Comparison of ENCODE assay signal across 8 cellular contexts in genomic region chr20:20018366-20018765, GRCh38. TPM values are rescaled to one million over a fixed set of nuclear protein-coding genes. Genes with fewer than 3 reads are reported as not detected.
DNase-seq lines count a peak whose midpoint lies in the region; ATAC-seq and TF ChIP-seq lines count a peak whose summit lies in the region.

No MANE protein-coding gene starts in this region.

- H3K27ac ChIP-seq in ACC112 (ENCODE audit: low read depth, low read length) (no peak overlapping the region), IMR-90 (ENCODE audit: insufficient read depth, low read length) (no peak overlapping the region), body of pancreas (peak overlapping the region in 1 of 4 donors; percentile 79)

- H3K27me3 Mint-ChIP-seq in MCF 10A (ENCODE audit: insufficient read depth, unreplicated experiment), result no peaks in the 10 kb centered on the region

- no peak overlapping the region for H2BK120ac ChIP-seq in IMR-90 (ENCODE audit: low read depth, low read length)

- no peak overlapping the region; the same call in 1 of the 2 replicates for H3K9ac ChIP-seq in IMR-90 (ENCODE audit: low read depth, low read length)
- H3K9ac ChIP-seq in mucosa of stomach (ENCODE audit: low read length), result peak overlapping the region; percentile 83

- intact Hi-C loops in IMR-90 (cut with micrococcal nuclease) (no loop called here), MCF 10A (cut with micrococcal nuclease) (loop anchor here (5.0 kb wide), 2 partner anchors 219 to 331 kb away; no protein-coding TSS in a partner anchor), body of pancreas (cut with DNase I) (no loop called here)

- TF ChIP-seq RAD21 in IMR-90 (IDR thresholded peaks at IDR 0.05; ENCODE audit: low read length), result no peak

- dilution Hi-C loops in IMR-90 (cut with HindIII; ENCODE audit: low sequenced_read_pairs, unreplicated experiment), result no loop called here

- ATAC-seq in IMR-90 (ENCODE audit: low read depth) (no peak), body of pancreas (no peak), HG02973 (IDR thresholded peaks at IDR 0.05; ENCODE audit: unreplicated experiment) (no peak)

- no peak overlapping the region for H3K18ac ChIP-seq in IMR-90 (ENCODE audit: low read depth, low read length)

- POLR2A ChIA-PET in IMR-90 (lab: Charles Lee; ENCODE audit: unreplicated experiment) (interaction anchor here (1.1 kb wide), 1 partner anchor 43 kb away, joined by 5 read pairs; no protein-coding TSS in a partner anchor), MCF 10A (lab: Yijun Ruan, JAX) (interaction anchor here (0.7 to 7.4 kb wide), 13 partner anchors 9 to 1311 kb away, joined by 3 to 79 read pairs (median 13); partner anchors contain the start of genes CFAP61 and CRNKL1)

- H3K4me1 ChIP-seq in ACC112 (ENCODE audit: control insufficient read depth, insufficient read depth, low read length, unreplicated experiment), result peaks cover 21% of the 10 kb centered on the region
- H3K4me1 ChIP-seq in IMR-90 (ENCODE audit: control insufficient read depth, insufficient read depth, low read length), result peaks cover 17% of the 10 kb centered on the region
- peaks cover 33% of the 10 kb centered on the region for H3K4me1 ChIP-seq in mucosa of stomach (ENCODE audit: control insufficient read depth, insufficient read depth, low read length)
- H3K4me1 ChIP-seq in body of pancreas, result peaks cover 40% of the 10 kb centered on the region

- H4K5ac ChIP-seq in IMR-90 (ENCODE audit: low read depth, low read length), result no peak overlapping the region

- H3K4me1 Mint-ChIP-seq in MCF 10A (ENCODE audit: insufficient read depth, unreplicated experiment), result peaks cover 41% of the 10 kb centered on the region

- peak overlapping the region; percentile 11 for H2AK9ac ChIP-seq in IMR-90 (replicated peaks; ENCODE audit: low read depth, low read length, poor library complexity)

- 0 out of 2 replicates have a peak, but pooled peaks cover 2% of the 10 kb centered on the region for H3K36me3 ChIP-seq in ACC112 (ENCODE audit: insufficient read depth, low read length)
- peaks cover 6% of the 10 kb centered on the region; the same call in 1 of the 2 replicates for H3K36me3 ChIP-seq in IMR-90 (ENCODE audit: control insufficient read depth, insufficient read depth, low read length)
- H3K36me3 ChIP-seq in mucosa of stomach (ENCODE audit: control insufficient read depth, insufficient read depth, low read length), result no peaks in the 10 kb centered on the region
- H3K36me3 ChIP-seq in body of pancreas (replicated peaks in 1 of 2; ENCODE audit: insufficient read depth in 1 of 2, low read depth in 2 of 2), result no peaks in the 10 kb centered on the region

- peak overlapping the region; percentile 100 for H3K4me2 ChIP-seq in IMR-90 (ENCODE audit: low read depth, low read length)

- no peak overlapping the region for H2BK15ac ChIP-seq in IMR-90 (ENCODE audit: low read depth, low read length)

- H3K9me3 ChIP-seq in IMR-90 (ENCODE audit: control insufficient read depth, insufficient read depth, low read length), result no peaks in the 10 kb centered on the region
- no peaks in the 10 kb centered on the region for H3K9me3 ChIP-seq in mucosa of stomach (ENCODE audit: control insufficient read depth, low read length)
- no peaks in the 10 kb centered on the region for H3K9me3 ChIP-seq in body of pancreas

- peaks cover 24 to 50% of the 10 kb centered on the region in 2 experiments for H3K79me1 ChIP-seq in IMR-90 (ENCODE audit: low read depth in 1 of 2, low read length in 2 of 2)

- in situ Hi-C loops in IMR-90 (cut with MboI; ENCODE audit: low sequenced_read_pairs), result no loop called here

- H3K4me3 ChIP-seq in ACC112 (ENCODE audit: low read depth, low read length), result peak overlapping the region; percentile 96
- peak overlapping the region; percentile 22; the same call in 1 of the 2 replicates for H3K4me3 ChIP-seq in IMR-90 (ENCODE audit: insufficient read depth, low read depth, low read length)
- no peak overlapping the region for H3K4me3 ChIP-seq in mucosa of stomach (ENCODE audit: low read length)
- peak overlapping the region in 1 of 2 donors; percentile 99 for H3K4me3 ChIP-seq in body of pancreas

- H3K9me1 ChIP-seq in IMR-90 (ENCODE audit: insufficient read depth, low read length), result peaks cover 19% of the 10 kb centered on the region

- H3K27ac Mint-ChIP-seq in MCF 10A (ENCODE audit: low read depth, unreplicated experiment), result peak overlapping the region; percentile 95

- no peak overlapping the region for H3K14ac ChIP-seq in IMR-90 (replicated peaks; ENCODE audit: low read depth, low read length)

- DNase-seq in IMR-90, result no peak
- DNase-seq in MCF 10A (ENCODE audit: unreplicated experiment), result no peak
- DNase-seq in body of pancreas, result no peak
- DNase-seq in NCI-H1694 (lab: John Stamatoyannopoulos, UW), result no peak
- no peak for DNase-seq in NCI-H146 (lab: John Stamatoyannopoulos, UW)

- H2BK5ac ChIP-seq in IMR-90 (ENCODE audit: low read depth, low read length, poor library complexity, severe bottlenecking), result no peak overlapping the region

- no peaks in the 10 kb centered on the region for H3K9me3 Mint-ChIP-seq in MCF 10A (ENCODE audit: unreplicated experiment)

- BruUV-seq in IMR-90 (replicated peaks; lab: Mats Ljungman, UMichigan) (TSS peak; percentile 30), MCF 10A (replicated peaks; lab: Mats Ljungman, UMichigan) (TSS peak; percentile 69)

- no peak overlapping the region; a peak in 1 of 4 replicates for H4K8ac ChIP-seq in IMR-90 (ENCODE audit: low read depth in 2 of 2, low read length in 2 of 2)

- H2AK5ac ChIP-seq in IMR-90 (ENCODE audit: low read depth, low read length), result no peak overlapping the region

- no peak overlapping the region for H2BK20ac ChIP-seq in IMR-90 (ENCODE audit: low read depth, low read length)

- H3K4ac ChIP-seq in IMR-90 (ENCODE audit: low read depth, low read length), result no peak overlapping the region

- CTCF ChIA-PET in IMR-90 (lab: Yijun Ruan, JAX) (no interaction called here), MCF 10A (lab: Yijun Ruan, JAX) (interaction anchor here (0.6 to 1.8 kb wide), 8 partner anchors 9 to 327 kb away, joined by 3 to 8 read pairs (median 4); partner anchors contain the start of genes CFAP61 and CRNKL1)

- H4K20me1 ChIP-seq in IMR-90 (ENCODE audit: insufficient read depth, low read length), result peaks cover 18% of the 10 kb centered on the region

- no peak overlapping the region; the same call in 1 of the 2 replicates for H3K23ac ChIP-seq in IMR-90 (ENCODE audit: low read depth, low read length)

- TF ChIP-seq POLR2A in IMR-90 (IDR thresholded peaks at IDR 0.05; ENCODE audit: low read depth, low read length) (no peak), body of pancreas (IDR thresholded peaks at IDR 0.05) (no peak)

- H4K91ac ChIP-seq in IMR-90 (ENCODE audit: insufficient read depth, low read depth, low read length), result no peak overlapping the region

- WGBS in IMR-90 (ENCODE audit: extremely low coverage in 2 of 2, insufficient read length in 1 of 2), 2 experiments, result 100% methylated on average over 4 of the region's 8 CpGs; no CpG with 5 or more reads in 1 of the 2 experiments
- WGBS in body of pancreas, 2 donors, result 61 to 70% methylated on average over 8 of the region's 8 CpGs

- H3K56ac ChIP-seq in IMR-90 (ENCODE audit: extremely low read depth, insufficient read depth, low read length), result no peak overlapping the region

- TF ChIP-seq CTCF in IMR-90 (conservative IDR thresholded peaks at IDR 0.05; ENCODE audit: low read depth, low read length) (no peak), MCF 10A (IDR thresholded peaks at IDR 0.05; ENCODE audit: unreplicated experiment) (no peak), body of pancreas (IDR thresholded peaks at IDR 0.05) (no peak)

- no peak overlapping the region for H2AFZ ChIP-seq in ACC112 (ENCODE audit: low read length, unreplicated experiment)
- no peak overlapping the region for H2AFZ ChIP-seq in IMR-90 (replicated peaks; ENCODE audit: low read length, poor library complexity)

- peaks cover 62% of the 10 kb centered on the region for H3K79me2 ChIP-seq in ACC112 (ENCODE audit: control insufficient read depth, insufficient read depth, low read length, unreplicated experiment)

- peak overlapping the region; percentile 73 for H3K4me3 Mint-ChIP-seq in MCF 10A (ENCODE audit: unreplicated experiment)

- H3K36me3 Mint-ChIP-seq in MCF 10A (ENCODE audit: insufficient read depth, unreplicated experiment), result no peaks in the 10 kb centered on the region

- H3K27me3 ChIP-seq in ACC112 (ENCODE audit: insufficient read depth, low read length) (no peaks in the 10 kb centered on the region), IMR-90 (ENCODE audit: control insufficient read depth, insufficient read depth, low read length) (no peaks in the 10 kb centered on the region), mucosa of stomach (ENCODE audit: control insufficient read depth, insufficient read depth, low read length) (no peaks in the 10 kb centered on the region), body of pancreas (no peaks in the 10 kb centered on the region)

TF ChIP-seq in IMR-90, 13 proteins besides CTCF, POLR2A, EP300 and RAD21 (continues in another document):
- TF ChIP-seq RCOR1 (IDR thresholded peaks at IDR 0.05; ENCODE audit: insufficient replicate concordance, low read length) (no peak), CEBPB (IDR thresholded peaks at IDR 0.05; ENCODE audit: low read depth, low read length) (no peak), SMC3 (IDR thresholded peaks at IDR 0.05; ENCODE audit: low read depth, low read length) (no peak), RFX5 (IDR thresholded peaks at IDR 0.05; ENCODE audit: low read depth, low read length) (no peak), MXI1 (IDR thresholded peaks at IDR 0.05; ENCODE audit: borderline replicate concordance, low read depth, low read length) (no peak)

RNA-seq across cellular contexts. Expression of gene NAA20, which starts 1.2 kb away (rescaled TPM):
- total RNA-seq in IMR-90 (2012; rRNA removed) (35.7 and 59.7 TPM in 2 replicates), MCF 10A (2022) (109 and 126 TPM in 2 replicates), body of pancreas (10 to 100 TPM; 19.2 to 23.4 TPM)
- polyA plus RNA-seq in IMR-90 (2012; rRNA removed), result 50.9 and 58.8 TPM in 2 replicates
- polyA plus RNA-seq in IMR-90 (2012; cell fraction: cytosol; rRNA removed), result 22.3 and 26.0 TPM in 2 replicates
- polyA plus RNA-seq in IMR-90 (2012; cell fraction: nucleus; rRNA removed; ENCODE audit: low replicate concordance), result 10.2 and 27.2 TPM in 2 replicates

RNA-seq across cellular contexts. Expression of gene CRNKL1, which starts 33.9 kb away (rescaled TPM):
- total RNA-seq in IMR-90 (2012; rRNA removed), result 20.1 and 33.9 TPM in 2 replicates
- 6.2 and 7.4 TPM in 2 replicates for polyA plus RNA-seq in IMR-90 (2012; rRNA removed)
- 1.4 and 3.2 TPM in 2 replicates for polyA plus RNA-seq in IMR-90 (2012; cell fraction: cytosol; rRNA removed)
- polyA plus RNA-seq in IMR-90 (2012; cell fraction: nucleus; rRNA removed; ENCODE audit: low replicate concordance), result 0.92 and 6.0 TPM in 2 replicates
- 19.4 and 20.1 TPM in 2 replicates for total RNA-seq in MCF 10A (2022)
- 10 to 100 TPM; 12.5 to 28.3 TPM for total RNA-seq in body of pancreas

RNA-seq across cellular contexts. Expression of gene CFAP61, which starts 34.0 kb away (rescaled TPM):
- under 0.01 TPM in 1 of 2 replicates, not detected in the other for total RNA-seq in IMR-90 (2012; rRNA removed)
- 0.07 TPM in 1 of 2 replicates, not detected in the other for polyA plus RNA-seq in IMR-90 (2012; rRNA removed)
- polyA plus RNA-seq in IMR-90 (2012; cell fraction: cytosol; rRNA removed), result not detected in 2 replicates
- polyA plus RNA-seq in IMR-90 (2012; cell fraction: nucleus; rRNA removed; ENCODE audit: low replicate concordance), result not detected in 2 replicates
- total RNA-seq in MCF 10A (2022), result 1.4 and 1.5 TPM in 2 replicates
- under 1 TPM in 1 of 2 donors, not detected in 1; 0.52 TPM for total RNA-seq in body of pancreas
